In the genomic region with DNA sequence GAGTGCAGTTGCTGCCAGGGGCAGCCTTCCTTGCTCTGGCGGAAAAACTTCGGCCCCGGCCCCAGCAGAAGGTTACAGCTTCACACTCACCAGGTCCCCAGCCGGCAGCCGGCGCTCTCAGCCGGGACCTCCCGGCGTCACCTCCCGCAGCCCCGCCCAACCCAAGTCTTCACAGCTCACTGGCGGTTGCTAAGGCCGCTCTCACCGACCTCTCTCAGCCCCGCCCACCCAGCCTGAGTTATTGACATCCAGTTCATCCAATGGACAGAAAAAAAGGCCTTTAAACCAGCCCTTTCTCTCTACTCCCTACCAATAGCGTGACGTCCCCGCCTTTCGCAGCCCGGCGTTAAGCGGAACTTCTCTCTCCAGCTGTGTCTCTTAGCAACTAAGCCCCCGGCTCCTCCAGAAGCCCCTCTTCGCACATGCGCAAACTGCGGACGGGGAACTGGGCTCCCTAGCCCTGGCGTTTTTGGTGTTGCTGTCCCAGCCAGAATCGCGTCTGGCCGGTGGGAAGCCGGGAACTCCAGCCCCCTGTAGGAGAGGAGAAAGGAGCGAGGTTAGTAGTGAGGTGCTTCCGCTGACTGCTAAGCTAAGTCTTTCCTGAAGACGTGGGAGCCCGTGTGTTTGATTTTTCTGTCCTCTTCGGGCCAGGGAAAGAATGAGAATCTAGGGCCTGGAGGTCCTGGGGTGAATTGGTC, we compare ENCODE assay signal across 8 cellular contexts. TPM values are rescaled to one million over a fixed set of nuclear protein-coding genes. Genes with fewer than 3 reads are reported as not detected.
DNase-seq lines count a peak whose midpoint lies in the region; ATAC-seq, FAIRE-seq and TF ChIP-seq lines count a peak whose summit lies in the region.

Gene BBS12 (plus strand): TSS at position 376 of the 698 bp plus-strand sequence. CDS start 9,189 bp downstream, outside the sequence.

- ATAC-seq in GM21528 (IDR thresholded peaks at IDR 0.05; ENCODE audit: low FRiP score, unreplicated experiment), result peak; percentile 100

- intact Hi-C loops in endothelial cell of umbilical vein (cut with micrococcal nuclease), result loop anchor here (1.0 to 5.0 kb wide), 3 partner anchors 60 to 190 kb away; partner anchors contain the start of gene NUDT6

- FAIRE-seq in endothelial cell of umbilical vein (lab: Jason Lieb, UNC), result peak; percentile 87

- no peaks in the 10 kb centered on the region for H3K9me2 ChIP-seq in OCI-LY1 (ENCODE audit: low read depth, low read length)

- H3K4me3 ChIP-seq in OCI-LY1 (ENCODE audit: low read depth, low read length, poor library complexity, severe bottlenecking) (peak within 1 kb of the TSS; percentile 84), endothelial cell of umbilical vein (replicated peaks in 1 of 3; ENCODE audit: insufficient read depth in 1 of 3, low read depth in 1 of 3, low read length in 3 of 3) (peak within 1 kb of the TSS; percentile 62 to 84 (median 82))

- peaks cover 6% of the 10 kb centered on the region for H3K4me1 Mint-ChIP-seq in mesothelial cell of epicardium

- DNase-seq in DMS 273 treated with DMSO at 0.1 percent for 48 hours (lab: John Stamatoyannopoulos, UW) (peak; percentile 93), HuH-7.5 (ENCODE audit: low spot score) (peak; percentile 46), activated T-cell treated with anti-CD3 and anti-CD28 coated beads for 1 hour (ENCODE audit: low read depth) (peak; percentile 99), endothelial cell of umbilical vein (ENCODE audit: low read depth, low spot score) (peak; percentile 100), mesothelial cell of epicardium (ENCODE audit: low spot score in 2 of 2, unreplicated experiment in 2 of 2) (peak; percentile 94 to 98)
- DNase-seq in stimulated activated CD8-positive, alpha-beta memory T cell treated with anti-CD3 and anti-CD28 coated beads, Interleukin-15, amount 100 ng/mL, for 4 hours (ENCODE audit: low read depth in 2 of 2), result peak; percentile 95 to 99

- H3K4me2 ChIP-seq in OCI-LY1 (ENCODE audit: low read length) (peak within 1 kb of the TSS; percentile 92), endothelial cell of umbilical vein (ENCODE audit: insufficient read depth, low read length) (peak within 1 kb of the TSS; percentile 88)

- H4K20me1 ChIP-seq in OCI-LY1 (ENCODE audit: insufficient read depth, low read length) (no peaks in the 10 kb centered on the region), endothelial cell of umbilical vein (replicated peaks; ENCODE audit: control insufficient read depth, extremely low read depth, insufficient read depth, low read length) (no peaks in the 10 kb centered on the region)

- no peaks in the 10 kb centered on the region for H3F3A ChIP-seq in OCI-LY1 (ENCODE audit: insufficient read depth, low read length)

- peak within 1 kb of the TSS; percentile 92 for H3K4me3 Mint-ChIP-seq in mesothelial cell of epicardium

- H3K27me3 ChIP-seq in OCI-LY1 (ENCODE audit: insufficient read depth, low read length) (no peaks in the 10 kb centered on the region), endothelial cell of umbilical vein (ENCODE audit: control insufficient read depth in 2 of 2, insufficient read depth in 2 of 2, low read length in 2 of 2) (no peaks in the 10 kb centered on the region)

- H2AFZ ChIP-seq in OCI-LY1 (ENCODE audit: low read length), result peak within 1 kb of the TSS; percentile 87
- peak within 1 kb of the TSS; percentile 90 for H2AFZ ChIP-seq in endothelial cell of umbilical vein (ENCODE audit: low read depth, low read length)

- H3K9ac ChIP-seq in OCI-LY1 (ENCODE audit: low read length) (peak within 1 kb of the TSS; percentile 59), endothelial cell of umbilical vein (replicated peaks; ENCODE audit: extremely low read depth, insufficient read depth, low read length) (peak within 1 kb of the TSS; percentile 86)

- H3K9me3 ChIP-seq in OCI-LY1 (ENCODE audit: low read length) (0 out of 2 replicates have a peak, but pooled peaks cover 3% of the 10 kb centered on the region), endothelial cell of umbilical vein (replicated peaks; ENCODE audit: control insufficient read depth, insufficient read depth, low read length) (no peaks in the 10 kb centered on the region)

- H3K4me1 ChIP-seq in OCI-LY1 (ENCODE audit: insufficient read depth, low read length, severe bottlenecking) (peaks cover 19% of the 10 kb centered on the region), endothelial cell of umbilical vein (ENCODE audit: control insufficient read depth, extremely low read depth, insufficient read depth, low read length) (peaks cover 7% of the 10 kb centered on the region)

- POLR2A ChIA-PET in endothelial cell of umbilical vein (lab: Charles Lee), result interaction anchor here (0.6 kb wide), 1 partner anchor 200 kb away, joined by 3 read pairs; no protein-coding TSS in a partner anchor

- peaks cover 4% of the 10 kb centered on the region for H3K36me3 Mint-ChIP-seq in mesothelial cell of epicardium

- no peaks in the 10 kb centered on the region for H3K9me1 ChIP-seq in endothelial cell of umbilical vein (replicated peaks; ENCODE audit: control insufficient read depth, extremely low read depth, insufficient read depth, low read length)

- no TSS peak for BruUV-seq in endothelial cell of umbilical vein (replicated peaks; lab: Mats Ljungman, UMichigan)

- H3K79me2 ChIP-seq in OCI-LY1 (ENCODE audit: insufficient read depth, low read length), result no peaks in the 10 kb centered on the region
- no peaks in the 10 kb centered on the region for H3K79me2 ChIP-seq in endothelial cell of umbilical vein (ENCODE audit: control insufficient read depth, insufficient read depth, low read length)

- TF ChIP-seq POLR2A in endothelial cell of umbilical vein (IDR thresholded peaks at IDR 0.05; ENCODE audit: low read depth, low read length), result no peak

- H3K36me3 ChIP-seq in OCI-LY1 (ENCODE audit: insufficient read depth, low read length) (no peaks in the 10 kb centered on the region), endothelial cell of umbilical vein (ENCODE audit: control insufficient read depth in 2 of 2, extremely low read depth in 1 of 2, insufficient read depth in 2 of 2, low read length in 2 of 2) (no peaks in the 10 kb centered on the region)

- dilution Hi-C loops in endothelial cell of umbilical vein (cut with MboI; ENCODE audit: extremely low pct_ligation_motif_present, low sequenced_read_pairs), result no loop called here

- H3K27me3 Mint-ChIP-seq in mesothelial cell of epicardium (ENCODE audit: low read depth), result no peaks in the 10 kb centered on the region

- H3K27ac ChIP-seq in OCI-LY1 (ENCODE audit: low read depth, low read length, poor library complexity, severe bottlenecking) (no peak within 1 kb of the TSS), endothelial cell of umbilical vein (ENCODE audit: insufficient read depth, low read depth, low read length) (peak within 1 kb of the TSS; percentile 83)

- peak within 1 kb of the TSS; percentile 97 for H3K27ac Mint-ChIP-seq in mesothelial cell of epicardium

- TF ChIP-seq CTCF in OCI-LY1 (IDR thresholded peaks at IDR 0.05; ENCODE audit: low read length) (peak; percentile 35), endothelial cell of umbilical vein (IDR thresholded peaks at IDR 0.05; ENCODE audit: extremely low read depth in 1 of 2, insufficient read depth in 1 of 2, low read depth in 1 of 2, low read length in 2 of 2) (peak; percentile 34 to 62), mesothelial cell of epicardium (IDR thresholded peaks at IDR 0.05; ENCODE audit: unreplicated experiment) (no peak)

- CTCF ChIA-PET in endothelial cell of umbilical vein (lab: Charles Lee), result interaction anchor here (0.6 to 2.7 kb wide), 20 partner anchors 12 to 832 kb away, joined by 3 to 33 read pairs (median 4); partner anchors contain the start of gene NUDT6

- H3K9me3 Mint-ChIP-seq in mesothelial cell of epicardium, result peaks cover 7% of the 10 kb centered on the region

TF ChIP-seq in endothelial cell of umbilical vein, 7 proteins besides CTCF, POLR2A, EP300 and RAD21:
- no peak for TF ChIP-seq EZH2 (IDR thresholded peaks at IDR 0.05; ENCODE audit: borderline replicate concordance, low read depth, low read length, severe bottlenecking)
- TF ChIP-seq POLR2AphosphoS5 (IDR thresholded peaks at IDR 0.05; ENCODE audit: insufficient read depth, low read depth, low read length), result peak; percentile 18

RNA-seq across cellular contexts. Expression of gene BBS12, which starts in this region (rescaled TPM):
- total RNA-seq in endothelial cell of umbilical vein, result 2.1 and 2.3 TPM in 2 replicates
- 0.91 and 0.99 TPM in 2 replicates for polyA plus RNA-seq in endothelial cell of umbilical vein
- polyA plus RNA-seq in endothelial cell of umbilical vein (2011; cell fraction: cytosol; rRNA removed), result 0.97 and 1.2 TPM in 2 replicates
- 0.64 and 0.97 TPM in 2 replicates for polyA plus RNA-seq in endothelial cell of umbilical vein (2011; cell fraction: nucleus; rRNA removed)
- 2.4 and 2.5 TPM in 2 replicates for polyA plus RNA-seq in endothelial cell of umbilical vein (2012)
- 2.3 and 2.5 TPM in 2 replicates for polyA minus RNA-seq in endothelial cell of umbilical vein
- 0.31 TPM for polyA minus RNA-seq in endothelial cell of umbilical vein (2011; cell fraction: cytosol; rRNA and poly(A)+ RNA removed)
- polyA minus RNA-seq in endothelial cell of umbilical vein (2011; cell fraction: nucleus; rRNA and poly(A)+ RNA removed), result 1.7 and 2.8 TPM in 2 replicates
- 2.3 to 3.2 TPM (median 2.9 TPM) in 3 replicates for total RNA-seq in mesothelial cell of epicardium

Comparison
In these comparisons a context has a peak if more than half of its experiments do, and no peak if none do; other contexts are left out.
1. DNase-seq: peak in every context shown above with its lines; median percentile 100 in endothelial cell of umbilical vein; 99 in activated T-cell treated with anti-CD3 and anti-CD28 coated beads for 1 hour; 97 in stimulated activated CD8-positive, alpha-beta memory T cell treated with anti-CD3 and anti-CD28 coated beads, Interleukin-15, amount 100 ng/mL, for 4 hours; 96 in mesothelial cell of epicardium; 93 in DMS 273 treated with DMSO at 0.1 percent for 48 hours; 46 in HuH-7.5.